In the genomic region with DNA sequence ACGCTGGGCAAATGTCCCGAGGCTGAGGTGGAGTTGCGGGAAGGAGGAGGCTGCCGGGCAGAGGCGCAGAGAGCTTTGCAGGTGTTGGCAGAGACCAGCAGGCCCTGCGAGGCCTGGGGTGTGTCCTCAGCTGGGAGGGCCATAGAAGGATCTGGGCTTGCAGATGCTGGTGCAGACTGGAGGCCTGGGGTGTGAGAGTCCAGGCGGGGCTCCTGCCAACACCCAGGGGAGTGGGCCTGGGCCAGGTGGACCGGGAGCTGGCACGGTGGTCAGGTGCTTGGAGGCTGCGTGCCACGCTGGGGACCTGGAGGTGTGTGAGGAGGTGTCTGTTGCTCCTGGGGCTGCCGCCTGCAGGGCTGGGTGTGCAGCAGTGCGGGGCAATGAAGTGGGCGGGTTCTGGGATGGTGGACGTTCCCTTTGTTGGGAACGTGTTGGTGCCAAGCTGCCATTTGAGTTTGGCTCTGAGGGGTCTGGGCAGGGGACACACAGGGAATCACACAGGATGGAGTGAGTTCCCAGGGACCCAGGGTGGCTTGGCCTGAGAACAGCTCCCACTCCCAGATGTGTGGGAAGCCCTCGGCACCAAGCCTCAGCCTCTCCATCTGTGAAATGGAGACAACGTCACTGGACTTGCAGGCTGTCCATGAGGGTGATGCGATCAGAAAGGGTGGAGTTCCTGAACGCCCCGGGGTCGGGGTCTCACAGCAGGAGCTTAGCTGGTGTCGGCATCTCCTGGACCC, we compare ENCODE assay signal across 1 cellular context.
TF ChIP-seq lines count a peak whose summit lies in the region.

No MANE protein-coding gene starts in this region.

TF ChIP-seq in H1, 55 proteins besides CTCF, POLR2A, EP300 and RAD21:
- TF ChIP-seq HDAC2 (IDR thresholded peaks at IDR 0.05; ENCODE audit: borderline replicate concordance in 1 of 2, low read depth in 2 of 2, low read length in 2 of 2) (no peak), TAF7 (optimal IDR thresholded peaks at IDR 0.05; ENCODE audit: borderline replicate concordance, low read depth, low read length) (no peak), POLR2AphosphoS5 (IDR thresholded peaks at IDR 0.05; ENCODE audit: low read depth, low read length) (no peak)
TF ChIP-seq in H1: peak in this region for 0.
